ENCODE assay signal across 22 cellular contexts in the genomic region with DNA sequence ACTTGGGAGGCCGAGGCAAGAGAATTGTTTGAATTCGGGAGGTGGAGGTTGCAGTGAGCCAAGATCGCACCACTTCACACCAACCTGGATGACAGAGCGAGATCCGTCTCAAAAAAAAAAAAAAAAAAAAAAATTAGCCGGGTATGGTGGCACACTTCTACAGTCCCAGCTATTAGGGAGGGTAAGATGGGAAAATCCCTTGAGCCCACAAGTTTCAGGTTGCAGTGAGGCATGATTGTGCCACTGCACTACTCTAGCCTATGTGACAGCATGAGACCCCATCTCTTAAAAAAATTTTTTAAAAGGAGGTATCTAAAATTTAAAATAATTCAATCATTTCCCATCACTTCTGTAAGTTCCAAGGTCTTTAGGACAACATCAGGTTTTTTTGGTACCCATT.
"Had no signal": no experiment of that assay in that cellular context is flagged by ENCODE, and none has a peak within 500 bp of the region (broad histone marks: within the 10 kb centered on the region; RNA-seq: fewer than 3 reads in every experiment).

No MANE protein-coding gene starts in this region.

- H3K4me3 Mint-ChIP-seq: activated CD4-positive, alpha-beta memory T cell treated with anti-CD3 and anti-CD28 coated beads, Interleukin-2, amount 10 ng/mL, durations not matched to agents 7 days and 5 days; activated naive CD4-positive, alpha-beta T cell treated with anti-CD3 and anti-CD28 coated beads, Interleukin-2, amount 50 U/mL, for 24 hours; central memory CD8-positive, alpha-beta T cell; effector memory CD8-positive, alpha-beta T cell; neural crest cell; stimulated activated naive CD8-positive, alpha-beta T cell treated with anti-CD3 and anti-CD28 coated beads, Interleukin-15, Interleukin-2, amounts not matched to agents 100 ng/mL and 50 ng/mL, for 24 hours; WTC11 had no signal

- DNase-seq: activated CD4-positive, alpha-beta memory T cell treated with anti-CD3 and anti-CD28 coated beads, Interleukin-2, amount 10 ng/mL, durations not matched to agents 7 days and 5 days; activated CD4-positive, alpha-beta T cell treated with anti-CD3 and anti-CD28 coated beads for 48 hours; activated effector memory CD4-positive, alpha-beta T cell treated with Interleukin-2 at 50 U/mL for 16 hours; adrenal gland; effector memory CD8-positive, alpha-beta T cell; glutamatergic neuron; hippocampal formation; kidney glomerular epithelial cell; left lung; naive thymus-derived CD4-positive, alpha-beta T cell; occipital lobe; sigmoid colon; stimulated activated CD4-positive, alpha-beta T cell treated with anti-CD3 and anti-CD28 coated beads, Interleukin-15, amount 100 ng/mL, for 24 hours; stimulated activated CD8-positive, alpha-beta memory T cell treated with anti-CD3 and anti-CD28 coated beads, Interleukin-4, amount 100 ng/mL, for 48 hours; T-helper 1 cell; T-helper 9 cell; tibial artery had no signal

- H3K27ac Mint-ChIP-seq: activated CD4-positive, alpha-beta memory T cell treated with anti-CD3 and anti-CD28 coated beads, Interleukin-2, amount 10 ng/mL, durations not matched to agents 7 days and 5 days; activated naive CD4-positive, alpha-beta T cell treated with anti-CD3 and anti-CD28 coated beads, Interleukin-2, amount 50 U/mL, for 24 hours; effector memory CD8-positive, alpha-beta T cell; stimulated activated naive CD8-positive, alpha-beta T cell treated with anti-CD3 and anti-CD28 coated beads, Interleukin-15, Interleukin-2, amounts not matched to agents 100 ng/mL and 50 ng/mL, for 24 hours had no signal

- ATAC-seq: effector memory CD8-positive, alpha-beta T cell; left lung; naive thymus-derived CD4-positive, alpha-beta T cell; WTC11 had no signal

- H3K27me3 Mint-ChIP-seq: activated CD4-positive, alpha-beta memory T cell treated with anti-CD3 and anti-CD28 coated beads, Interleukin-2, amount 10 ng/mL, durations not matched to agents 7 days and 5 days; activated naive CD4-positive, alpha-beta T cell treated with anti-CD3 and anti-CD28 coated beads, Interleukin-2, amount 50 U/mL, for 24 hours; central memory CD8-positive, alpha-beta T cell; effector memory CD8-positive, alpha-beta T cell; naive thymus-derived CD4-positive, alpha-beta T cell; stimulated activated naive CD8-positive, alpha-beta T cell treated with anti-CD3 and anti-CD28 coated beads, Interleukin-15, Interleukin-2, amounts not matched to agents 100 ng/mL and 50 ng/mL, for 24 hours had no signal

- H3K9me3 Mint-ChIP-seq: activated CD4-positive, alpha-beta memory T cell treated with anti-CD3 and anti-CD28 coated beads, Interleukin-2, amount 10 ng/mL, durations not matched to agents 7 days and 5 days; activated naive CD4-positive, alpha-beta T cell treated with anti-CD3 and anti-CD28 coated beads, Interleukin-2, amount 50 U/mL, for 24 hours; central memory CD8-positive, alpha-beta T cell; effector memory CD8-positive, alpha-beta T cell; naive thymus-derived CD4-positive, alpha-beta T cell; neural crest cell; stimulated activated naive CD8-positive, alpha-beta T cell treated with anti-CD3 and anti-CD28 coated beads, Interleukin-15, Interleukin-2, amounts not matched to agents 100 ng/mL and 50 ng/mL, for 24 hours; WTC11 had no signal
